In the genomic region with DNA sequence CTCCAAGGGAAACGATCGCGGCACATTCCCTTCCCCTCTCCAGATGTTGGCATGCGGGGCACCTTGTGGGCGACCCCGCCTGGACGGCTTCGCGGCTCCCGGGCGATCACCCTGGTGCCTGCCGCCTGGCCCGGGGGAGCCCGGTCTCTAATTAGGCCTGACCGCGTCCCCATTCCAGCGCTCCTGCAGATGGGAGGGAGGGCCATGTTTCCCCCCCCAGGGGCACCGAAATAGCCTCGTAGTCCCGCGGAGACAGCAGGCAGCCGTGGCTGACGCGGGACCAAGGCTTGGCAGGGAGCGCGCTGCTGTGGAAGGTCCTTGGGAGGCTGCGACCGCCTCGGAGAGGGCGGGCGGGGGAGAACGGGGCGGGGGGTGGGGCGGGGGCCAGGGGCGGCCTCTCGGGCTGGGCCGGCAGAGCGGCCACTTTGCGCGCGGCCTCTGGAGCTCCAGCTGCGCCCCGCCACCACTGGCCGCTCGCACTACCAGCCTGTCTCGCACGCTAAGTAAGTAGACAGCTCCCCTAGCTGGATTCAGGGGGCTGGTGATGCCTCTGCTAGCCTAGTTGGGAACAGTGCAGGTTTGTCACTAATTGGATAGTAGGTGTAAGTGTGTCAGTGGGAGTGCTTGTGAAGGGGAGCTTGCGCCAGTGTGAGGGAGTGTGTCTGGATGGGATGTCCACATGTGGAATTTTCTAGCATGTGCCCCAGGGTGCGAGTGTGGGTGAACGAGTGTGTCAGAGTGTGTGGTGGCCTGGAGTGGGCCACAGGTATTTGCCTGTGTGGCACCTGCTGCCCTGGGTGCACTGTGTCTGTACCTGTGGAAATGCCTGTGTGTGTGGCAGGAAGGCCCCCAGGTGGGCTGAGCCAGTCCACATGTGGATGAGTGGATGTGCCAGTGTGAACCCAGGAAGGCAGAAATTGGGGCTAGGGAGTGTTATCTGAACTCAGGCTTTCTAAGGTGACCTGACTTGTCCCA, we compare ENCODE assay signal across 9 cellular contexts. TPM values are rescaled to one million over a fixed set of nuclear protein-coding genes. Genes with fewer than 3 reads are reported as not detected.
DNase-seq lines count a peak whose midpoint lies in the region; ATAC-seq, FAIRE-seq and TF ChIP-seq lines count a peak whose summit lies in the region.
"Had no signal": no experiment of that assay in that cellular context is flagged by ENCODE, and none has a peak within 500 bp of the region (broad histone marks: within the 10 kb centered on the region; RNA-seq: fewer than 3 reads in every experiment).

Gene INSC, plus strand, starts transcription at position 423 of the 975 bp plus-strand sequence. CDS start 34,252 bp downstream, outside the sequence.

- H2AFZ ChIP-seq in OCI-LY3 (ENCODE audit: low read depth, low read length) (no peak within 1 kb of the TSS), osteoblast (ENCODE audit: low read length) (peak within 1 kb of the TSS; percentile 82)

- no peaks in the 10 kb centered on the region for H3K36me3 ChIP-seq in OCI-LY3 (replicated peaks; ENCODE audit: low read depth, low read length)
- no peaks in the 10 kb centered on the region for H3K36me3 ChIP-seq in gastroesophageal sphincter
- no peaks in the 10 kb centered on the region for H3K36me3 ChIP-seq in osteoblast (ENCODE audit: insufficient read depth, low read length)

- H3K9me3 Mint-ChIP-seq in T-helper 2 cell treated with Interferon-gamma antibody and Interleukin-4, amounts not matched to agents 5 μg/mL and 100 μg/mL, for 36 hours, result no peaks in the 10 kb centered on the region

- TF ChIP-seq CTCF in OCI-LY3 (IDR thresholded peaks at IDR 0.05; ENCODE audit: low read depth, low read length), result no peak
- no peak for TF ChIP-seq CTCF in gastroesophageal sphincter (IDR thresholded peaks at IDR 0.05)
- no peak for TF ChIP-seq CTCF in osteoblast (IDR thresholded peaks at IDR 0.05; ENCODE audit: extremely low read depth, low read depth, low read length)

- no peak within 1 kb of the TSS for H3K9ac ChIP-seq in OCI-LY3 (ENCODE audit: low read length)

- no peak within 1 kb of the TSS for H3K4me3 Mint-ChIP-seq in T-helper 2 cell treated with Interferon-gamma antibody and Interleukin-4, amounts not matched to agents 5 μg/mL and 100 μg/mL, for 36 hours

- no peak within 1 kb of the TSS for H3K27ac Mint-ChIP-seq in T-helper 2 cell treated with Interferon-gamma antibody and Interleukin-4, amounts not matched to agents 5 μg/mL and 100 μg/mL, for 36 hours

- H3K36me3 Mint-ChIP-seq in T-helper 2 cell treated with Interferon-gamma antibody and Interleukin-4, amounts not matched to agents 5 μg/mL and 100 μg/mL, for 36 hours (ENCODE audit: low read depth), result no peaks in the 10 kb centered on the region

- H3K4me3 ChIP-seq in OCI-LY3 (ENCODE audit: low read length) (peak within 1 kb of the TSS; percentile 11; the same call in 1 of the 2 replicates), gastroesophageal sphincter (peak within 1 kb of the TSS in 1 of 2 donors; percentile 47), osteoblast (ENCODE audit: insufficient read depth, low read length) (peak within 1 kb of the TSS; percentile 68)

- ATAC-seq in gastroesophageal sphincter (no peak), GM18909 (IDR thresholded peaks at IDR 0.05; ENCODE audit: poor library complexity, unreplicated experiment) (no peak)

- H3K27me3 ChIP-seq in OCI-LY3 (ENCODE audit: low read depth, low read length), result peaks cover 5% of the 10 kb centered on the region; the same call in 1 of the 2 replicates
- H3K27me3 ChIP-seq in gastroesophageal sphincter, result peaks cover 26% of the 10 kb centered on the region
- no peaks in the 10 kb centered on the region for H3K27me3 ChIP-seq in osteoblast (ENCODE audit: insufficient read depth, low read length)

- H3K4me2 ChIP-seq in OCI-LY3 (ENCODE audit: low read length), result peak within 1 kb of the TSS; percentile 39
- peak within 1 kb of the TSS; percentile 89 for H3K4me2 ChIP-seq in osteoblast (ENCODE audit: insufficient read depth, low read length)

- H3K9me3 ChIP-seq in OCI-LY3 (ENCODE audit: insufficient read depth, low read length) (no peaks in the 10 kb centered on the region), gastroesophageal sphincter (no peaks in the 10 kb centered on the region), osteoblast (ENCODE audit: low read depth, low read length) (no peaks in the 10 kb centered on the region)

- H3K79me2 ChIP-seq in OCI-LY3 (ENCODE audit: low read length) (no peaks in the 10 kb centered on the region), osteoblast (ENCODE audit: insufficient read depth, low read length) (no peaks in the 10 kb centered on the region)

- H4K20me1 ChIP-seq in OCI-LY3 (ENCODE audit: insufficient read depth, low read length) (no peaks in the 10 kb centered on the region), osteoblast (ENCODE audit: insufficient read depth, low read length) (no peaks in the 10 kb centered on the region)

- WGBS in gastroesophageal sphincter (ENCODE audit: low coverage in 1 of 2), 2 donors, result 20 to 80% methylated on average over 2 to 10 of the region's 50 CpGs

- H3K4me1 ChIP-seq in OCI-LY3 (ENCODE audit: low read length) (peaks cover 13% of the 10 kb centered on the region), gastroesophageal sphincter (peaks cover 0 to 19% (median 0%) of the 10 kb centered on the region in 3 donors), osteoblast (ENCODE audit: insufficient read depth, low read length) (peaks cover 11% of the 10 kb centered on the region)

- peaks cover 33% of the 10 kb centered on the region for H3K27me3 Mint-ChIP-seq in T-helper 2 cell treated with Interferon-gamma antibody and Interleukin-4, amounts not matched to agents 5 μg/mL and 100 μg/mL, for 36 hours (ENCODE audit: low read depth)

- H3K4me1 Mint-ChIP-seq in T-helper 2 cell treated with Interferon-gamma antibody and Interleukin-4, amounts not matched to agents 5 μg/mL and 100 μg/mL, for 36 hours (ENCODE audit: low read depth), result peaks cover 20% of the 10 kb centered on the region

- TF ChIP-seq POLR2A in gastroesophageal sphincter (IDR thresholded peaks at IDR 0.05), result no peak

- no peak for TF ChIP-seq EP300 in gastroesophageal sphincter (IDR thresholded peaks at IDR 0.05)

- DNase-seq in COLO668 (lab: John Stamatoyannopoulos, UW; ENCODE audit: unreplicated experiment) (peak; percentile 13), osteoblast (ENCODE audit: insufficient read length, low spot score, missing footprints) (peak; percentile 82), medulla oblongata (ENCODE audit: extremely low spot score) (no peak), RCC 7860 (ENCODE audit: low spot score) (no peak)
- DNase-seq in T-helper 2 cell treated with Interferon-gamma antibody and Interleukin-4, amounts not matched to agents 5 μg/mL and 100 μg/mL, for 36 hours (ENCODE audit: low spot score), result no peak
- DNase-seq: posterior cingulate gyrus had no signal

- H3K27ac ChIP-seq in OCI-LY3 (ENCODE audit: low read length) (no peak within 1 kb of the TSS), gastroesophageal sphincter (peak within 1 kb of the TSS in 3 of 4 donors; percentile 8 to 68 (median 24)), osteoblast (ENCODE audit: low read depth, low read length) (no peak within 1 kb of the TSS)

- no peak for FAIRE-seq in RCC 7860 (lab: Jason Lieb, UNC)

RNA-seq across cellular contexts. Expression of gene INSC, which starts in this region (rescaled TPM):
- 10 to 100 TPM in 1 of 4 donors, 1 to 10 TPM in 3; 1.3 to 11.4 (median 2.6) TPM for total RNA-seq in gastroesophageal sphincter
- 0.72 and 1.8 TPM in 2 replicates for total RNA-seq in osteoblast

Comparison
In these comparisons a context has a peak if more than half of its experiments do, and no peak if none do; other contexts are left out.
1. DNase-seq: peak in COLO668 (single experiment) and osteoblast (single experiment); none in medulla oblongata (single experiment), RCC 7860 (single experiment) and T-helper 2 cell treated with Interferon-gamma antibody and Interleukin-4, amounts not matched to agents 5 μg/mL and 100 μg/mL, for 36 hours (single experiment).
2. H3K27ac ChIP-seq: peak in gastroesophageal sphincter (3 of 4); none in OCI-LY3 (single experiment) and osteoblast (single experiment).